20 cellular contexts compared by ENCODE assay signal in the genomic region with DNA sequence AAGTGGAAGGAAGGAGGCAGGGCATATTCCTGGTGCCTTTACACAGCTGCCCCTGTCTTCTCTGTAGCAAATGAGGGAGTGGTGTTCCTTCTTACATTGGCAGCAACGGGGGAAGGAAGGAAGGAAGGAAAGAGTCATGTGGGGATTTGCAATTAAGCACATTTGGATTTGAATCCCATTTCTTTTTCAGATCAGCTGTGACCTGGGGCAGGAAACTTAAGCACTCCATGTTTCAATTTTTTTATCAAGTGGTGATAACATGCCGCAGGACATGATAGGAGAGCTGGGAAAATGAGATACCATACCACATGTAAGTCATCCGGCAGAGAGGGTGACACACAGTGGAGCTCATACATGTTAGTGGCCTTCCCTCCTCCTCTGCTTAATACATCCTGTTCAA.
A peak's percentile ranks its signal among the peaks of the same experiment; 100 is the strongest.
DNase-seq lines count a peak whose midpoint lies in the region; ATAC-seq and TF ChIP-seq lines count a peak whose summit lies in the region.
"Had no signal": no experiment of that assay in that cellular context is flagged by ENCODE, and none has a peak within 500 bp of the region (broad histone marks: within the 10 kb centered on the region; RNA-seq: fewer than 3 reads in every experiment).

No MANE protein-coding gene starts in this region.

- no peak overlapping the region for H3K27ac Mint-ChIP-seq in activated naive CD4-positive, alpha-beta T cell treated with anti-CD3 and anti-CD28 coated beads, Interleukin-2, amount 50 U/mL, for 72 hours
- H3K27ac Mint-ChIP-seq: activated B cell treated with CpG ODN at 0.5 μM for 24 hours; CD8-positive, alpha-beta T cell; stimulated activated effector memory CD8-positive, alpha-beta T cell treated with anti-CD3 and anti-CD28 coated beads, Interleukin-12 subunit alpha, Interleukin-12 subunit beta, amount 100 ng/mL, for 72 hours; T-cell had no signal

- H3K36me3 Mint-ChIP-seq in activated naive CD4-positive, alpha-beta T cell treated with anti-CD3 and anti-CD28 coated beads, Interleukin-2, amount 50 U/mL, for 72 hours = peaks cover 6 to 18% of the 10 kb centered on the region in 2 donors
- H3K36me3 Mint-ChIP-seq: stimulated activated effector memory CD8-positive, alpha-beta T cell treated with anti-CD3 and anti-CD28 coated beads, Interleukin-12 subunit alpha, Interleukin-12 subunit beta, amount 100 ng/mL, for 72 hours had no signal

- no peak overlapping the region for H3K4me3 ChIP-seq in right atrium auricular region
- no peak overlapping the region for H3K4me3 ChIP-seq in PC-3 (ENCODE audit: low read length)
- H3K4me3 ChIP-seq: coronary artery, esophagus squamous epithelium, lung had no signal

- H3K4me1 ChIP-seq in right atrium auricular region (peaks cover 0 to 18% of the 10 kb centered on the region in 2 donors), PC-3 (ENCODE audit: insufficient read depth, low read length) (no peaks in the 10 kb centered on the region)

- no peaks in the 10 kb centered on the region for H4K20me1 ChIP-seq in PC-3 (ENCODE audit: low read length)

- TF ChIP-seq CTCF in right atrium auricular region (IDR thresholded peaks at IDR 0.05) (no peak), PC-3 (conservative IDR thresholded peaks at IDR 0.05; ENCODE audit: low read depth, low read length) (no peak)

- H3K79me2 ChIP-seq in PC-3 (ENCODE audit: low read length) = no peaks in the 10 kb centered on the region

- no peak overlapping the region for H2AFZ ChIP-seq in PC-3 (ENCODE audit: low read length)

- no peak overlapping the region for H3K4me2 ChIP-seq in PC-3 (ENCODE audit: low read length)

- no peaks in the 10 kb centered on the region for H3K9me3 Mint-ChIP-seq in activated naive CD4-positive, alpha-beta T cell treated with anti-CD3 and anti-CD28 coated beads, Interleukin-2, amount 50 U/mL, for 72 hours
- H3K9me3 Mint-ChIP-seq: activated B cell treated with CpG ODN at 0.5 μM for 24 hours; CD8-positive, alpha-beta T cell; stimulated activated effector memory CD8-positive, alpha-beta T cell treated with anti-CD3 and anti-CD28 coated beads, Interleukin-12 subunit alpha, Interleukin-12 subunit beta, amount 100 ng/mL, for 72 hours; T-cell had no signal

- H3K9me2 ChIP-seq in PC-3 (replicated peaks; ENCODE audit: low read length) = no peaks in the 10 kb centered on the region

- peak; percentile 87 for ATAC-seq in Right ventricle myocardium inferior
- ATAC-seq in esophagus mucosa = peak; percentile 30
- no peak for ATAC-seq in activated naive CD4-positive, alpha-beta T cell treated with anti-CD3 and anti-CD28 coated beads, Interleukin-2, amount 50 U/mL, for 72 hours
- no peak for ATAC-seq in PC-3
- ATAC-seq in GM19455 (IDR thresholded peaks at IDR 0.05; ENCODE audit: unreplicated experiment) = no peak
- ATAC-seq: CD8-positive, alpha-beta T cell; Panc1; stimulated activated effector memory CD8-positive, alpha-beta T cell treated with anti-CD3 and anti-CD28 coated beads, Interleukin-12 subunit alpha, Interleukin-12 subunit beta, amount 100 ng/mL, for 72 hours; T-cell had no signal

- BruUV-seq in PC-3 (replicated peaks; lab: Mats Ljungman, UMichigan) = no TSS peak

- H3K27me3 ChIP-seq in right atrium auricular region (no peaks in the 10 kb centered on the region), PC-3 (ENCODE audit: low read length) (no peaks in the 10 kb centered on the region)
- H3K27me3 ChIP-seq: esophagus squamous epithelium had no signal

- H3K9me3 ChIP-seq in right atrium auricular region (no peaks in the 10 kb centered on the region), PC-3 (ENCODE audit: low read length) (no peaks in the 10 kb centered on the region)
- H3K9me3 ChIP-seq: esophagus squamous epithelium had no signal

- intact Hi-C loops in Right ventricle myocardium inferior (cut with DNase I) (loop anchor here (5.0 to 10.0 kb wide), 2 partner anchors 56 to 89 kb away; no protein-coding TSS in a partner anchor), PC-3 (cut with micrococcal nuclease) (no loop called here)

- DNase-seq in Right ventricle myocardium inferior (ENCODE audit: missing footprints) (no peak), right atrium auricular region (ENCODE audit: low spot score) (no peak), lung microvascular endothelial cell (ENCODE audit: low read depth in 2 of 2) (peak; percentile 82 to 83), PC-3 (no peak)
- no peak for DNase-seq in activated naive CD4-positive, alpha-beta T cell treated with anti-CD3 and anti-CD28 coated beads, Interleukin-2, amount 50 U/mL, for 72 hours (ENCODE audit: low spot score in 2 of 2)
- DNase-seq: activated B cell treated with CpG ODN at 0.5 μM for 24 hours; amniotic stem cell; CD8-positive, alpha-beta T cell; esophagus squamous epithelium; MM.1S; NCI-H187 treated with DMSO at 0.1 percent for 48 hours; NCI-H526 treated with DMSO at 0.1 percent for 48 hours; T-cell had no signal

- peak overlapping the region in 1 of 2 donors; percentile 24 for H3K27ac ChIP-seq in right atrium auricular region
- H3K27ac ChIP-seq in temporal lobe (ENCODE audit: low read depth, low read length) = peak overlapping the region; percentile 57
- no peak overlapping the region for H3K27ac ChIP-seq in PC-3 (ENCODE audit: low read length)

- CTCF ChIA-PET in PC-3 (lab: Charles Lee) = no interaction called here

- POLR2A ChIA-PET in PC-3 (lab: Charles Lee; ENCODE audit: unreplicated experiment) = no interaction called here

- H3K9ac ChIP-seq in PC-3 (ENCODE audit: low read length) = no peak overlapping the region

- H3K36me3 ChIP-seq in right atrium auricular region = peaks cover 9% of the 10 kb centered on the region
- H3K36me3 ChIP-seq in PC-3 (ENCODE audit: low read depth, low read length) = peaks cover 26% of the 10 kb centered on the region

- no peaks in the 10 kb centered on the region for H3F3A ChIP-seq in PC-3 (ENCODE audit: low read length, unreplicated experiment)

Comparison
In these comparisons a context has a peak if more than half of its experiments do, and no peak if none do; other contexts are left out.
1. ATAC-seq: peak in Right ventricle myocardium inferior (single experiment) and esophagus mucosa (single experiment); none in activated naive CD4-positive, alpha-beta T cell treated with anti-CD3 and anti-CD28 coated beads, Interleukin-2, amount 50 U/mL, for 72 hours (0 of 2), PC-3 (single experiment) and GM19455 (single experiment).
2. DNase-seq: peak in lung microvascular endothelial cell (2 of 2); none in Right ventricle myocardium inferior (single experiment), right atrium auricular region (single experiment), activated naive CD4-positive, alpha-beta T cell treated with anti-CD3 and anti-CD28 coated beads, Interleukin-2, amount 50 U/mL, for 72 hours (0 of 2) and PC-3 (single experiment).